In the genomic region with DNA sequence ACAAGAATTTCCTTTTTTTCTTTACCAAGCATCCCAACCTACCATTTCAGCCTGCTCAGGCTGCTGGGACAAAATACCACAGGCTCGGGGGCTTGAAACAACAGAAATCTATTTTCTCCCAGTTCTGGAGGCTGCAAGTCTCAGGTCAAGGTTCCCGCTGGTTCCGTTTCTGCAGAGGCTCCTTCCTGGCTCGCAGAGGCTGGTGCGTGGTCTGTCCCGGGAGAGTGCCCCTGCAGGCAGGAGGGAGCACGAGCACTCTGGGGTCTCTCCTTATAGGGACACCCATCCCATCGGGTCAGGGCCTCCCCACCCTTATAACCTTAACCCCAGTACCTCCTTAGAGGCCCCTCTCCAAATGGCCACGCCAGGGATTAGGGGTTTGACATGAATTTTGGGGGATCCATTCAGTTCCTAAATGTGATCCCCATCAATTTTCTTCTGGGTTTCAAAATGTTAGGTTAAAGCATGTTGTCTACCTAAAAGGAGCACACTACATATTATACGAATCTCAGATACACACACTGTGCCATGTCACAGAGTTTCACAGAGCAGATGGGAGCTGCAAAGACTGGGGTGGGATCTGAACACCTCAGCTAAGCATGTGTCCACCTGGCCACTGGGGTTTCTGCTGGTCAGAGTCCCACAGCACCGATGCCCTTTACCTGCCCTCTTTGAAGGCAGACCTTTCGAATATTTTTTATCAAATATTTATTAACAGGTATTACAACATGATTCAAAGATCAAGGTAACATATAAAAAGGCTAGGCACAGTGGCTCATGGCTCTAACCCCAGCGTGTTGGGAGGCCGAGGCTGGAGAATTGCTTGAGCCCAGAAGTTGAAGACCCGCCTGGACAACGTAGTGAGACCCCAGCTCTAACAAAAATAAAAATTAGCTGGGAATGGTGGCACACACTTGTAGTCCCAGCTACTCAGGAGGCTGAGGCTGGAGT, we compare ENCODE assay signal across 1 cellular context.
TF ChIP-seq lines count a peak whose summit lies in the region.

No MANE protein-coding gene starts in this region.

TF ChIP-seq in IMR-90, 13 proteins besides CTCF, POLR2A, EP300 and RAD21:
- no peak for TF ChIP-seq RFX5 (IDR thresholded peaks at IDR 0.05; ENCODE audit: low read depth, low read length)
- TF ChIP-seq, protein P1, sequence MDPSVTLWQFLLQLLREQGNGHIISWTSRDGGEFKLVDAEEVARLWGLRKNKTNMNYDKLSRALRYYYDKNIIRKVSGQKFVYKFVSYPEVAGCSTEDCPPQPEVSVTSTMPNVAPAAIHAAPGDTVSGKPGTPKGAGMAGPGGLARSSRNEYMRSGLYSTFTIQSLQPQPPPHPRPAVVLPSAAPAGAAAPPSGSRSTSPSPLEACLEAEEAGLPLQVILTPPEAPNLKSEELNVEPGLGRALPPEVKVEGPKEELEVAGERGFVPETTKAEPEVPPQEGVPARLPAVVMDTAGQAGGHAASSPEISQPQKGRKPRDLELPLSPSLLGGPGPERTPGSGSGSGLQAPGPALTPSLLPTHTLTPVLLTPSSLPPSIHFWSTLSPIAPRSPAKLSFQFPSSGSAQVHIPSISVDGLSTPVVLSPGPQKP (IDR thresholded peaks at IDR 0.05; ENCODE audit: borderline replicate concordance, low read depth, low read length), result no peak
- TF ChIP-seq NFE2L2 (IDR thresholded peaks at IDR 0.05; ENCODE audit: low read depth, low read length), result no peak
- TF ChIP-seq CHD1 (IDR thresholded peaks at IDR 0.05; ENCODE audit: low read depth, low read length), result no peak
- TF ChIP-seq SMC3 (IDR thresholded peaks at IDR 0.05; ENCODE audit: low read depth, low read length), result no peak
- TF ChIP-seq RCOR1 (IDR thresholded peaks at IDR 0.05; ENCODE audit: insufficient replicate concordance, low read length), result no peak
- TF ChIP-seq BHLHE40 (IDR thresholded peaks at IDR 0.05; ENCODE audit: low read depth, low read length), result no peak
- TF ChIP-seq MAFK (IDR thresholded peaks at IDR 0.05; ENCODE audit: low read depth, low read length), result no peak
- TF ChIP-seq, protein P2, sequence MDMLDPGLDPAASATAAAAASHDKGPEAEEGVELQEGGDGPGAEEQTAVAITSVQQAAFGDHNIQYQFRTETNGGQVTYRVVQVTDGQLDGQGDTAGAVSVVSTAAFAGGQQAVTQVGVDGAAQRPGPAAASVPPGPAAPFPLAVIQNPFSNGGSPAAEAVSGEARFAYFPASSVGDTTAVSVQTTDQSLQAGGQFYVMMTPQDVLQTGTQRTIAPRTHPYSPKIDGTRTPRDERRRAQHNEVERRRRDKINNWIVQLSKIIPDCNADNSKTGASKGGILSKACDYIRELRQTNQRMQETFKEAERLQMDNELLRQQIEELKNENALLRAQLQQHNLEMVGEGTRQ (IDR thresholded peaks at IDR 0.05; ENCODE audit: low read depth, low read length), result no peak
- TF ChIP-seq MXI1 (IDR thresholded peaks at IDR 0.05; ENCODE audit: borderline replicate concordance, low read depth, low read length), result no peak
- TF ChIP-seq CEBPB (IDR thresholded peaks at IDR 0.05; ENCODE audit: low read depth, low read length), result no peak
- no peak for TF ChIP-seq FOS (IDR thresholded peaks at IDR 0.05; ENCODE audit: low read depth, low read length)
- TF ChIP-seq MAZ (IDR thresholded peaks at IDR 0.05; ENCODE audit: borderline replicate concordance, low read depth, low read length), result no peak
